Comparison of ENCODE assay signal across 31 cellular contexts in genomic region chr12:109492371-109492770, GRCh38.
"Had no signal": no experiment of that assay in that cellular context is flagged by ENCODE, and none has a peak within 500 bp of the region (broad histone marks: within the 10 kb centered on the region; RNA-seq: fewer than 3 reads in every experiment).

No MANE protein-coding gene starts in this region.

- H3K9me3 ChIP-seq: adrenal gland, colonic mucosa had no signal

- H3K4me3 ChIP-seq: adrenal gland, colonic mucosa, K562 had no signal

- DNase-seq: activated CD4-positive, alpha-beta T cell treated with anti-CD3 and anti-CD28 coated beads for 1 hour; activated CD4-positive, alpha-beta T cell treated with anti-CD3 and anti-CD28 coated beads for 48 hours; activated CD4-positive, CD25-positive, alpha-beta regulatory T cell; activated CD8-positive, alpha-beta T cell treated with anti-CD3 and anti-CD28 coated beads for 36 hours; activated effector memory CD4-positive, alpha-beta T cell treated with anti-CD3 and anti-CD28 coated beads, Interleukin-2, amount 50 U/mL, for 16 hours; activated naive CD4-positive, alpha-beta T cell; activated T-cell treated with anti-CD3 and anti-CD28 coated beads, Interleukin-2, amount 50 U/mL, for 1 hour; activated T-cell treated with anti-CD3 and anti-CD28 coated beads, Interleukin-2, amount 50 U/mL, for 72 hours; anterior cingulate cortex; brain microvascular endothelial cell; central memory CD4-positive, alpha-beta T cell; colonic mucosa; IMR-90; NCI-H1105; NCI-H1436; NCI-H1694; NCI-H1930; NCI-H2107; NCI-H2171; NCI-H345; NCI-H524 treated with DMSO at 0.1 percent for 48 hours; SIG-M5; SW 1271; T-helper 1 cell; T-helper 2 cell; T-helper 9 cell; WERI-Rb-1 had no signal

- H3K4me1 ChIP-seq: adrenal gland, colonic mucosa had no signal

- H3K27ac ChIP-seq: adrenal gland, brain microvascular endothelial cell, colonic mucosa, RWPE1, WERI-Rb-1 had no signal

- ATAC-seq: activated CD8-positive, alpha-beta T cell treated with anti-CD3 and anti-CD28 coated beads for 36 hours; activated T-cell treated with anti-CD3 and anti-CD28 coated beads, Interleukin-2, amount 50 U/mL, for 72 hours; activated T-helper 17 cell treated with anti-CD3 and anti-CD28 coated beads, Interleukin-2, amount 50 U/mL, for 72 hours; K562 had no signal

- H3K27me3 ChIP-seq: adrenal gland, brain microvascular endothelial cell, colonic mucosa had no signal
